ENCODE assay signal across 12 cellular contexts in the genomic region with DNA sequence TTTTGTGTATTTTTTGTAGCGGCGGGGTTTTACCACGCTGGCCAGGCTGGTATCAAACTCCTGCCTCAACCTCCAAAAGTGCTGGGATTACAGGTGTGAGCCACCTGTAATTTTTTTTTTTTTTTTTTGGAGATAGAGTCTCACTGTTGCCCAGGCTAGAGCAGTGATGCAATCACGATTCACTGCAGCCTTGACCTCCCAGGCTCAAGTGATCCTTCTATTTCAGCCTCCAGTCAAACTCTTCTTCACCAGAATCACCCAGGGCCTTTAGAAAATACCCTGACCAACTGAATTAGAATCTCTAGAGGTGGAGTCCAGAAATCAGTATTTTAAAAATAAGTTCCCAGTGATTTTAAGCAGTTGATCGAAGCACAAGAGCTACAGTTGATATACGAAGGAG. TPM values are rescaled to one million over a fixed set of nuclear protein-coding genes. Genes with fewer than 3 reads are reported as not detected.
A peak's percentile ranks its signal among the peaks of the same experiment; 100 is the strongest.
DNase-seq lines count a peak whose midpoint lies in the region; ATAC-seq and TF ChIP-seq lines count a peak whose summit lies in the region.
"Had no signal": no experiment of that assay in that cellular context is flagged by ENCODE, and none has a peak within 500 bp of the region (broad histone marks: within the 10 kb centered on the region; RNA-seq: fewer than 3 reads in every experiment).

No MANE protein-coding gene starts in this region.

- peaks cover 53% of the 10 kb centered on the region for H3K4me1 Mint-ChIP-seq in nephron progenitor cell

- H3K9me3 ChIP-seq in right atrium auricular region (no peaks in the 10 kb centered on the region), duodenal mucosa (ENCODE audit: control insufficient read depth in 1 of 2, low read length in 2 of 2) (no peaks in the 10 kb centered on the region)

- H3K4me3 ChIP-seq in right atrium auricular region (no peak overlapping the region), duodenal mucosa (ENCODE audit: low read depth in 1 of 2, low read length in 2 of 2) (peak overlapping the region; percentile 2 to 20)

- no peaks in the 10 kb centered on the region for H3K9me3 Mint-ChIP-seq in nephron progenitor cell

- ATAC-seq in left cardiac atrium = no peak

- TF ChIP-seq CTCF in right atrium auricular region (IDR thresholded peaks at IDR 0.05) = no peak
- TF ChIP-seq CTCF in nephron progenitor cell (IDR thresholded peaks at IDR 0.05) = no peak

- DNase-seq in right atrium auricular region (ENCODE audit: low spot score) = no peak
- no peak for DNase-seq in left cardiac atrium
- DNase-seq in nephron progenitor cell = no peak
- no peak for DNase-seq in epidermal melanocyte (ENCODE audit: insufficient read length, low spot score)
- no peak for DNase-seq in NCI-H69 (lab: John Stamatoyannopoulos, UW)
- DNase-seq in activated T-cell treated with anti-CD3 and anti-CD28 coated beads, Interleukin-2, amount 50 U/mL, for 48 hours = no peak
- DNase-seq in stimulated activated CD4-positive, alpha-beta T cell treated with anti-CD3 and anti-CD28 coated beads, Interleukin-2, amount 100 ng/mL, for 24 hours = no peak
- DNase-seq: NCI-H526 treated with DMSO at 0.1 percent for 48 hours; stimulated activated naive CD4-positive, alpha-beta T cell treated with Interleukin-2 at 50 U/mL for 16 hours had no signal

- peaks cover 6% of the 10 kb centered on the region for H3K36me3 Mint-ChIP-seq in nephron progenitor cell (ENCODE audit: low read depth)

- H3K36me3 ChIP-seq in right atrium auricular region (peaks cover 3% of the 10 kb centered on the region), duodenal mucosa (ENCODE audit: control insufficient read depth in 1 of 2, insufficient read depth in 2 of 2, low read length in 2 of 2) (peaks cover 6% of the 10 kb centered on the region in 2 donors)

- H3K4me1 ChIP-seq in right atrium auricular region (peaks cover 3 to 95% of the 10 kb centered on the region in 2 donors), duodenal mucosa (ENCODE audit: control insufficient read depth in 1 of 2, insufficient read depth in 2 of 2, low read length in 2 of 2) (peaks cover 66% of the 10 kb centered on the region in 2 donors)

- H3K27me3 Mint-ChIP-seq in nephron progenitor cell (ENCODE audit: low read depth, poor library complexity) = no peaks in the 10 kb centered on the region

- peak overlapping the region; percentile 24 to 53 for H3K9ac ChIP-seq in duodenal mucosa (ENCODE audit: low read depth in 1 of 2, low read length in 2 of 2)

- peak overlapping the region; percentile 66 to 70 for H3K27ac ChIP-seq in right atrium auricular region
- H3K27ac ChIP-seq in duodenal mucosa (ENCODE audit: low read depth, low read length) = peak overlapping the region; percentile 76

- no peak overlapping the region for H3K4me3 Mint-ChIP-seq in nephron progenitor cell

- H3K27ac Mint-ChIP-seq in nephron progenitor cell = peak overlapping the region; percentile 71

- no peaks in the 10 kb centered on the region for H3K27me3 ChIP-seq in right atrium auricular region
- no peaks in the 10 kb centered on the region for H3K27me3 ChIP-seq in duodenal mucosa (ENCODE audit: control insufficient read depth in 1 of 2, insufficient read depth in 2 of 2, low read length in 2 of 2)

- intact Hi-C loops in left cardiac atrium (cut with DNase I) = no loop called here

RNA-seq across cellular contexts. Expression of a gene that starts 12.5 kb away (rescaled TPM):
- not detected for total RNA-seq in right atrium auricular region
- total RNA-seq in left cardiac atrium = under 1 TPM in 1 of 2 donors, not detected in 1; 0.24 TPM
- total RNA-seq: bronchial epithelial cell, mononuclear cell had no signal

RNA-seq across cellular contexts. Expression of a gene that starts 14.0 kb away (rescaled TPM):
- total RNA-seq in right atrium auricular region (10 to 100 TPM; 11.3 to 11.4 TPM), left cardiac atrium (10 to 100 TPM; 19.8 to 23.4 TPM)

RNA-seq across cellular contexts. Expression of a gene that starts 19.6 kb away (rescaled TPM):
- total RNA-seq in right atrium auricular region (10 to 100 TPM; 39.9 to 92.6 TPM), left cardiac atrium (10 to 100 TPM; 68.2 to 72.6 TPM)

RNA-seq across cellular contexts. Expression of a gene that starts 22.6 kb away (rescaled TPM):
- total RNA-seq in right atrium auricular region (1 to 10 TPM; 3.5 to 4.3 TPM), left cardiac atrium (1 to 10 TPM; 6.4 to 6.7 TPM)

RNA-seq across cellular contexts. Expression of a gene that starts 36.9 kb away (rescaled TPM):
- total RNA-seq in right atrium auricular region (not detected), left cardiac atrium (under 1 TPM; 0.13 to 0.27 TPM)

Comparison
In these comparisons a context has a peak if more than half of its experiments do, and no peak if none do; other contexts are left out.
1. H3K4me3 ChIP-seq: peak in duodenal mucosa (2 of 2); none in right atrium auricular region (0 of 2).